In genomic region chr17:49513616-49514373, GRCh38 we compare ENCODE assay signal across 1 cellular context.
TF ChIP-seq lines count a peak whose summit lies in the region.

No MANE protein-coding gene starts in this region.

TF ChIP-seq in HepG2, 621 proteins besides CTCF, POLR2A, EP300 and RAD21 (continued from another document and continues in another):
- TF ChIP-seq ZBTB26 (CRISPR knock-in tag; IDR thresholded peaks at IDR 0.05; ENCODE audit: borderline replicate concordance) (no peak), NCOR1 (IDR thresholded peaks at IDR 0.05; ENCODE audit: borderline replicate concordance, low read length) (no peak), RORA (CRISPR knock-in tag; IDR thresholded peaks at IDR 0.05) (no peak), ZNF546 (CRISPR knock-in tag; conservative IDR thresholded peaks at IDR 0.05) (0 out of 2 replicates have a peak, but pooled peaks have one; percentile 50), ZNF687 (CRISPR knock-in tag; IDR thresholded peaks at IDR 0.05) (peak; percentile 43; the same call in 1 of the 2 replicates), ZNF891 (CRISPR knock-in tag; IDR thresholded peaks at IDR 0.05) (0 out of 2 replicates have a peak, but pooled peaks have one; percentile 10), SMAD1 (CRISPR knock-in tag; IDR thresholded peaks at IDR 0.05; ENCODE audit: borderline replicate concordance, low read depth) (no peak), STAG1 (CRISPR knock-in tag; IDR thresholded peaks at IDR 0.05) (no peak), MLLT10 (CRISPR knock-in tag; IDR thresholded peaks at IDR 0.05) (no peak), ZC3H13 (CRISPR knock-in tag; IDR thresholded peaks at IDR 0.05) (no peak), ETV5 (CRISPR knock-in tag; IDR thresholded peaks at IDR 0.05; ENCODE audit: borderline replicate concordance) (no peak), SMC3 (IDR thresholded peaks at IDR 0.05; ENCODE audit: low read length) (no peak), ESRRA (CRISPR knock-in tag; IDR thresholded peaks at IDR 0.05; ENCODE audit: low read depth) (no peak), ZNF253 (CRISPR knock-in tag; IDR thresholded peaks at IDR 0.05; ENCODE audit: borderline replicate concordance) (no peak), BCL3 (CRISPR knock-in tag; IDR thresholded peaks at IDR 0.05) (peak; percentile 61; the same call in 1 of the 2 replicates), HMG20B (CRISPR knock-in tag; conservative IDR thresholded peaks at IDR 0.05) (no peak), CCDC6 (CRISPR knock-in tag; IDR thresholded peaks at IDR 0.05) (no peak), GATAD2A (CRISPR knock-in tag; IDR thresholded peaks at IDR 0.05) (no peak), MLXIP (CRISPR knock-in tag; IDR thresholded peaks at IDR 0.05; ENCODE audit: borderline replicate concordance) (no peak), GPN1 (CRISPR knock-in tag; IDR thresholded peaks at IDR 0.05; ENCODE audit: borderline replicate concordance) (no peak), IKZF1 (IDR thresholded peaks at IDR 0.05) (no peak), SP4 (CRISPR knock-in tag; IDR thresholded peaks at IDR 0.05) (0 out of 2 replicates have a peak, but pooled peaks have one; percentile 20), UBTF (CRISPR knock-in tag; IDR thresholded peaks at IDR 0.05) (no peak), ZNF407 (CRISPR knock-in tag; IDR thresholded peaks at IDR 0.05; ENCODE audit: not compliant biosample characterization) (no peak), THRA (CRISPR knock-in tag; IDR thresholded peaks at IDR 0.05; ENCODE audit: borderline replicate concordance) (no peak), ELF3 (CRISPR knock-in tag; IDR thresholded peaks at IDR 0.05) (no peak), ZNF235 (CRISPR knock-in tag; IDR thresholded peaks at IDR 0.05; ENCODE audit: borderline replicate concordance) (no peak)
